In genomic region chr6:2938004-2938631, GRCh38 we compare ENCODE assay signal across 18 cellular contexts. TPM values are rescaled to one million over a fixed set of nuclear protein-coding genes. Genes with fewer than 3 reads are reported as not detected.
DNase-seq lines count a peak whose midpoint lies in the region; ATAC-seq and TF ChIP-seq lines count a peak whose summit lies in the region.
"Had no signal": no experiment of that assay in that cellular context is flagged by ENCODE, and none has a peak within 500 bp of the region (broad histone marks: within the 10 kb centered on the region; RNA-seq: fewer than 3 reads in every experiment).

No MANE protein-coding gene starts in this region.

- H3K9ac ChIP-seq in endodermal cell (ENCODE audit: extremely low read depth, low read length, poor library complexity, severe bottlenecking), result no peak overlapping the region

- DNase-seq in activated T-cell treated with anti-CD3 and anti-CD28 coated beads, Interleukin-2, amount 50 U/mL, for 72 hours, result no peak
- no peak for DNase-seq in activated T-cell treated with anti-CD3 and anti-CD28 coated beads, Interleukin-2, amount 50 U/mL, for 4 hours
- peak in 2 of 3 donors; percentile 13 to 45 for DNase-seq in Peyer's patch
- DNase-seq in endodermal cell, result peak; percentile 37
- DNase-seq in spleen, result peak; percentile 68
- no peak for DNase-seq in dermis blood vessel endothelial cell
- no peak for DNase-seq in NOMO-1 (lab: John Stamatoyannopoulos, UW; ENCODE audit: unreplicated experiment in 2 of 2)
- no peak for DNase-seq in retina
- DNase-seq: activated T-cell treated with anti-CD3 and anti-CD28 coated beads for 4 hours; GDM1; H9; kidney; NCI-H2081 treated with DMSO at 0.1 percent for 48 hours; NCI-H526 treated with DMSO at 0.1 percent for 48 hours; ovary; stimulated activated naive B cell treated with anti-CD40 and anti-IgM and Interleukin-4, amounts not matched to agents 10 μg/mL and 1 μg/mL and 100 μg/mL, for 72 hours; uterus had no signal

- no peak for ATAC-seq in activated T-cell treated with anti-CD3 and anti-CD28 coated beads, Interleukin-2, amount 50 U/mL, for 72 hours (replicated peaks in 1 of 2)
- ATAC-seq in activated T-cell treated with anti-CD3 and anti-CD28 coated beads, Interleukin-2, amount 50 U/mL, for 4 hours, result no peak
- ATAC-seq: stimulated activated naive B cell treated with anti-CD40 and anti-IgM and Interleukin-4, amounts not matched to agents 10 μg/mL and 1 μg/mL and 100 μg/mL, for 72 hours had no signal

- H3K4me1 ChIP-seq in Peyer's patch, result peaks cover 0 to 7% (median 0%) of the 10 kb centered on the region in 4 donors
- H3K4me1 ChIP-seq in endodermal cell (ENCODE audit: control insufficient read depth, insufficient read depth, low read length), result peaks cover 2% of the 10 kb centered on the region
- peaks cover 7 to 61% (median 35%) of the 10 kb centered on the region in 6 donors for H3K4me1 ChIP-seq in spleen
- H3K4me1 ChIP-seq: uterus had no signal

- no peaks in the 10 kb centered on the region for H3K27me3 Mint-ChIP-seq in activated T-cell treated with anti-CD3 and anti-CD28 coated beads, Interleukin-2, amount 50 U/mL, for 72 hours (ENCODE audit: low read depth)
- no peaks in the 10 kb centered on the region for H3K27me3 Mint-ChIP-seq in activated T-cell treated with anti-CD3 and anti-CD28 coated beads, Interleukin-2, amount 50 U/mL, for 4 hours (ENCODE audit: low read depth)
- H3K27me3 Mint-ChIP-seq in endodermal cell (ENCODE audit: insufficient read depth), result peaks cover 3% of the 10 kb centered on the region
- H3K27me3 Mint-ChIP-seq: stimulated activated naive B cell treated with anti-CD40 and anti-IgM and Interleukin-4, amounts not matched to agents 10 μg/mL and 1 μg/mL and 100 μg/mL, for 72 hours had no signal

- H3K4me3 Mint-ChIP-seq in activated T-cell treated with anti-CD3 and anti-CD28 coated beads, Interleukin-2, amount 50 U/mL, for 72 hours, result peak overlapping the region; percentile 52 to 68
- no peak overlapping the region for H3K4me3 Mint-ChIP-seq in activated T-cell treated with anti-CD3 and anti-CD28 coated beads, Interleukin-2, amount 50 U/mL, for 4 hours
- H3K4me3 Mint-ChIP-seq in endodermal cell, result no peak overlapping the region
- H3K4me3 Mint-ChIP-seq: H9; stimulated activated naive B cell treated with anti-CD40 and anti-IgM and Interleukin-4, amounts not matched to agents 10 μg/mL and 1 μg/mL and 100 μg/mL, for 72 hours had no signal

- no peaks in the 10 kb centered on the region for H3K9me3 ChIP-seq in Peyer's patch
- no peaks in the 10 kb centered on the region for H3K9me3 ChIP-seq in endodermal cell (ENCODE audit: control insufficient read depth, low read length)
- H3K9me3 ChIP-seq in spleen, result peaks cover 0 to 9% (median 0%) of the 10 kb centered on the region in 8 donors
- H3K9me3 ChIP-seq: ovary, uterus had no signal

- H3K4me1 Mint-ChIP-seq in activated T-cell treated with anti-CD3 and anti-CD28 coated beads, Interleukin-2, amount 50 U/mL, for 72 hours (ENCODE audit: low read depth), result peaks cover 65% of the 10 kb centered on the region
- H3K4me1 Mint-ChIP-seq in activated T-cell treated with anti-CD3 and anti-CD28 coated beads, Interleukin-2, amount 50 U/mL, for 4 hours (ENCODE audit: low read depth), result peaks cover 57% of the 10 kb centered on the region
- H3K4me1 Mint-ChIP-seq in endodermal cell, result peaks cover 11% of the 10 kb centered on the region

- peak overlapping the region; percentile 91 for H3K27ac Mint-ChIP-seq in activated T-cell treated with anti-CD3 and anti-CD28 coated beads, Interleukin-2, amount 50 U/mL, for 72 hours
- H3K27ac Mint-ChIP-seq in endodermal cell, result no peak overlapping the region
- H3K27ac Mint-ChIP-seq: stimulated activated naive B cell treated with anti-CD40 and anti-IgM and Interleukin-4, amounts not matched to agents 10 μg/mL and 1 μg/mL and 100 μg/mL, for 72 hours had no signal

- 96 to 97% methylated on average over 10 to 16 of the region's 16 CpGs for WGBS in endodermal cell (ENCODE audit: insufficient coverage in 1 of 2, insufficient read length in 1 of 2), 2 experiments
- 87 to 92% (median 89%) methylated on average over 13 to 16 of the region's 16 CpGs for WGBS in spleen, 5 donors

- no peak for TF ChIP-seq CTCF in Peyer's patch (IDR thresholded peaks at IDR 0.05)
- no peak for TF ChIP-seq CTCF in endodermal cell (conservative IDR thresholded peaks at IDR 0.05)
- no peak for TF ChIP-seq CTCF in spleen (IDR thresholded peaks at IDR 0.05 in 8 of 11, conservative IDR thresholded peaks at IDR 0.05 in 3 of 11)

- H3K27me3 ChIP-seq in Peyer's patch, result no peaks in the 10 kb centered on the region
- no peaks in the 10 kb centered on the region for H3K27me3 ChIP-seq in endodermal cell (ENCODE audit: control insufficient read depth, insufficient read depth, low read length, poor library complexity, severe bottlenecking)
- no peaks in the 10 kb centered on the region for H3K27me3 ChIP-seq in spleen (replicated peaks in 1 of 7)
- H3K27me3 ChIP-seq: ovary, uterus had no signal

- no peak for TF ChIP-seq POLR2A in Peyer's patch (IDR thresholded peaks at IDR 0.05)
- no peak for TF ChIP-seq POLR2A in spleen (IDR thresholded peaks at IDR 0.05)

- H3K4me3 ChIP-seq in Peyer's patch (no peak overlapping the region), endodermal cell (ENCODE audit: low read length) (no peak overlapping the region), spleen (no peak overlapping the region)
- H3K4me3 ChIP-seq: ovary, uterus had no signal

- H3K36me3 Mint-ChIP-seq in activated T-cell treated with anti-CD3 and anti-CD28 coated beads, Interleukin-2, amount 50 U/mL, for 72 hours (ENCODE audit: insufficient read depth in 2 of 2), result peaks cover 28 to 30% of the 10 kb centered on the region in 2 donors
- peaks cover 4% of the 10 kb centered on the region for H3K36me3 Mint-ChIP-seq in activated T-cell treated with anti-CD3 and anti-CD28 coated beads, Interleukin-2, amount 50 U/mL, for 4 hours (ENCODE audit: insufficient read depth)
- no peaks in the 10 kb centered on the region for H3K36me3 Mint-ChIP-seq in endodermal cell (ENCODE audit: low read depth)

- no peaks in the 10 kb centered on the region for H3K36me3 ChIP-seq in Peyer's patch
- H3K36me3 ChIP-seq in endodermal cell (ENCODE audit: control insufficient read depth, insufficient read depth, low read length), result no peaks in the 10 kb centered on the region
- H3K36me3 ChIP-seq in spleen, result no peaks in the 10 kb centered on the region
- H3K36me3 ChIP-seq: ovary, uterus, WERI-Rb-1 had no signal

- H3K27ac ChIP-seq in Peyer's patch (no peak overlapping the region), endodermal cell (ENCODE audit: low read depth, low read length) (no peak overlapping the region), spleen (peak overlapping the region in 2 of 8 donors; percentile 54 to 83)
- H3K27ac ChIP-seq: ovary, uterus, WERI-Rb-1 had no signal

- peaks cover 6 to 14% of the 10 kb centered on the region in 2 donors for H3K9me3 Mint-ChIP-seq in activated T-cell treated with anti-CD3 and anti-CD28 coated beads, Interleukin-2, amount 50 U/mL, for 72 hours
- H3K9me3 Mint-ChIP-seq in activated T-cell treated with anti-CD3 and anti-CD28 coated beads, Interleukin-2, amount 50 U/mL, for 4 hours, result peaks cover 4% of the 10 kb centered on the region
- H3K9me3 Mint-ChIP-seq in endodermal cell, result peaks cover 16% of the 10 kb centered on the region

- intact Hi-C loops in spleen (cut with DNase I; ENCODE audit: low total_unique reads), result loop anchor here (10.0 kb wide), 1 partner anchor 47 kb away; no protein-coding TSS in a partner anchor

RNA-seq across cellular contexts. Expression of gene SERPINB6, which starts 33.2 kb away (rescaled TPM):
- total RNA-seq in activated T-cell treated with anti-CD3 and anti-CD28 coated beads, Interleukin-2, amount 50 U/mL, for 72 hours, result 100 to 1,000 TPM in 1 of 2 donors, 10 to 100 TPM in 1; 64.9 to 114 TPM
- 10 to 100 TPM; 14.9 to 15.9 (median 15.3) TPM for total RNA-seq in activated T-cell treated with anti-CD3 and anti-CD28 coated beads, Interleukin-2, amount 50 U/mL, for 4 hours
- total RNA-seq in Peyer's patch (100 to 1,000 TPM; 170 to 462 (median 219) TPM), endodermal cell (100 to 1,000 TPM; 128 to 150 TPM), spleen (100 to 1,000 TPM; 145 to 222 (median 188) TPM), dermis blood vessel endothelial cell (127 and 135 TPM in 2 replicates)
- 39.0 TPM for polyA plus RNA-seq in endodermal cell (2013, experiment 1 of 2)
- 39.4 TPM for polyA plus RNA-seq in endodermal cell (2013, experiment 2 of 2)
- 100 to 1,000 TPM; 111 to 256 (median 193) TPM for polyA plus RNA-seq in spleen

RNA-seq across cellular contexts. Expression of gene SERPINB9, which starts 35.0 kb away (rescaled TPM):
- total RNA-seq in activated T-cell treated with anti-CD3 and anti-CD28 coated beads, Interleukin-2, amount 50 U/mL, for 72 hours, result 10 to 100 TPM; 70.7 to 96.1 TPM
- total RNA-seq in activated T-cell treated with anti-CD3 and anti-CD28 coated beads, Interleukin-2, amount 50 U/mL, for 4 hours, result 10 to 100 TPM; 41.0 to 48.0 (median 42.4) TPM
- total RNA-seq in Peyer's patch (10 to 100 TPM in 1 of 4 donors, 1 to 10 TPM in 3; 2.9 to 13.2 (median 4.0) TPM), endodermal cell (100 to 1,000 TPM; 192 to 390 TPM), spleen (10 to 100 TPM; 43.0 to 75.7 (median 55.4) TPM), dermis blood vessel endothelial cell (37.3 and 98.0 TPM in 2 replicates)
- 39.8 TPM for polyA plus RNA-seq in endodermal cell (2013, experiment 1 of 2)
- polyA plus RNA-seq in endodermal cell (2013, experiment 2 of 2), result 48.5 TPM
- 10 to 100 TPM; 16.2 to 22.4 (median 17.0) TPM for polyA plus RNA-seq in spleen

Comparison
In these comparisons a context has a peak if more than half of its experiments do, and no peak if none do; other contexts are left out.
1. H3K4me3 Mint-ChIP-seq: peak in activated T-cell treated with anti-CD3 and anti-CD28 coated beads, Interleukin-2, amount 50 U/mL, for 72 hours (2 of 2); none in activated T-cell treated with anti-CD3 and anti-CD28 coated beads, Interleukin-2, amount 50 U/mL, for 4 hours (single experiment) and endodermal cell (single experiment).
2. DNase-seq: peak in Peyer's patch (2 of 3), endodermal cell (single experiment) and spleen (single experiment); none in activated T-cell treated with anti-CD3 and anti-CD28 coated beads, Interleukin-2, amount 50 U/mL, for 72 hours (0 of 2), activated T-cell treated with anti-CD3 and anti-CD28 coated beads, Interleukin-2, amount 50 U/mL, for 4 hours (single experiment), dermis blood vessel endothelial cell (single experiment), NOMO-1 (0 of 2) and retina (single experiment).